1 cellular context compared by ENCODE assay signal in the genomic region with DNA sequence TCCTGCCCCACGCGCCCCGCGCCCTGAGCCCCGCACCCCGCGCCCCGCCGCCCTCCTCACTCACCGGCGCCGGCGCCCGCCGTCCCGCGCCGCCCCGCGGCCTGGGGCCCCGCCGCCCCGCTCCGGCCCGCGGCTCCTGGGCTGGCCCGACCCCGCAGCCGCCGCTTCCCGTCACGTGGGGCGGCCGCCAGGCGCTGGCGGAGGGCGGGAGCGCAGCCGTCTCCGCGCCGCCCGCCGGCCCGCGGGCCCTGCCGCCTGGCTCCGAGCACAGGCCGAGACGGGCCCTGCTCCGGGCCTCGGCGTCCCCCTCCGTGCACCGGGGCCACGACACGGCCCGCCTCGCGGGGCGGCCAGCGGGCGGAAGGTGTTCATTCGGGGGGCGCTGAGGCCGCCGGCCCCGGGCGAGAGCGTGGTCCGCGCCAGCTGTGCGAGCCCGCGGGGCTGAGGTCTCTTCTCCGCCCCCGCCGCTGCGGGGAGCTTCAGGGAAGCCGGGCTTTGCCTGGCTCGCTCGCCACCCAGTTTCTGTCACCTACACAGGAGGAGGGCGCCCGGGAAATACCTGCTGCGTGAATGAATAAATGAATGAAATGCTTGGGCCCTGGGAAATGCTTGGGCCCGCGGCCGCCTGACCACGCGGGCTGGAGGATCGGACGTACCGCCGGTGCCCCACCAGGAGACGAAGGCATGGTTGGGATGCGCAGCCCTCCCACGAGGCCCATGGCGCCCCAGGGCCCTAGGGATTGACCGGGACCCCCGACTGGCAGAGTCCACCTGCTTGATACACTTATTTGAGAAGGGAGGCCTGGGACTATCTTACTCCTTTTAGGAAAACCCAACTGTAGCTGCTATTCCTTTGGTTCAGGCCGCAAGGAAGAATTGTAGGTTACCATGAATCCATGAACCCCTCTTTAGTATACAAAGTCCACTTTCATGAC.
TF ChIP-seq lines count a peak whose summit lies in the region.

Gene TGFBRAP1, minus strand, starts transcription at position 175 of the 935 bp plus-strand sequence. CDS start 21,434 bp downstream, outside the sequence.

TF ChIP-seq in HCT116, 20 proteins besides CTCF, POLR2A, EP300 and RAD21 (continued from another document):
- no peak for TF ChIP-seq REST (IDR thresholded peaks at IDR 0.05; ENCODE audit: low read depth)
- no peak for TF ChIP-seq SRF (IDR thresholded peaks at IDR 0.05; ENCODE audit: low read depth)
- TF ChIP-seq EGR1 (IDR thresholded peaks at IDR 0.05; ENCODE audit: low read depth), result peak; percentile 71
- no peak for TF ChIP-seq CEBPB (IDR thresholded peaks at IDR 0.05; ENCODE audit: low read depth)
- TF ChIP-seq, protein P1, sequence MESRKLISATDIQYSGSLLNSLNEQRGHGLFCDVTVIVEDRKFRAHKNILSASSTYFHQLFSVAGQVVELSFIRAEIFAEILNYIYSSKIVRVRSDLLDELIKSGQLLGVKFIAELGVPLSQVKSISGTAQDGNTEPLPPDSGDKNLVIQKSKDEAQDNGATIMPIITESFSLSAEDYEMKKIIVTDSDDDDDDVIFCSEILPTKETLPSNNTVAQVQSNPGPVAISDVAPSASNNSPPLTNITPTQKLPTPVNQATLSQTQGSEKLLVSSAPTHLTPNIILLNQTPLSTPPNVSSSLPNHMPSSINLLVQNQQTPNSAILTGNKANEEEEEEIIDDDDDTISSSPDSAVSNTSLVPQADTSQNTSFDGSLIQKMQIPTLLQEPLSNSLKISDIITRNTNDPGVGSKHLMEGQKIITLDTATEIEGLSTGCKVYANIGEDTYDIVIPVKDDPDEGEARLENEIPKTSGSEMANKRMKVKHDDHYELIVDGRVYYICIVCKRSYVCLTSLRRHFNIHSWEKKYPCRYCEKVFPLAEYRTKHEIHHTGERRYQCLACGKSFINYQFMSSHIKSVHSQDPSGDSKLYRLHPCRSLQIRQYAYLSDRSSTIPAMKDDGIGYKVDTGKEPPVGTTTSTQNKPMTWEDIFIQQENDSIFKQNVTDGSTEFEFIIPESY (IDR thresholded peaks at IDR 0.05; ENCODE audit: extremely low read depth, insufficient replicate concordance, low read length), result no peak
- TF ChIP-seq, protein P2, sequence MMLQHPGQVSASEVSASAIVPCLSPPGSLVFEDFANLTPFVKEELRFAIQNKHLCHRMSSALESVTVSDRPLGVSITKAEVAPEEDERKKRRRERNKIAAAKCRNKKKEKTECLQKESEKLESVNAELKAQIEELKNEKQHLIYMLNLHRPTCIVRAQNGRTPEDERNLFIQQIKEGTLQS (IDR thresholded peaks at IDR 0.05), result no peak
- TF ChIP-seq MAX (IDR thresholded peaks at IDR 0.05), result peak; percentile 51; the same call in 1 of the 2 replicates
- TF ChIP-seq SIN3A (IDR thresholded peaks at IDR 0.05; ENCODE audit: low read depth), result peak; percentile 7; the same call in 1 of the 2 replicates
- no peak for TF ChIP-seq YY1 (IDR thresholded peaks at IDR 0.05; ENCODE audit: extremely low read depth, insufficient replicate concordance, low read depth, low read length)
- TF ChIP-seq ZNF274 (IDR thresholded peaks at IDR 0.05; ENCODE audit: low read depth, low read length), result no peak
- TF ChIP-seq FOSL1 (IDR thresholded peaks at IDR 0.05; ENCODE audit: low read depth), result no peak
- TF ChIP-seq JUND (IDR thresholded peaks at IDR 0.05), result no peak
- no peak for TF ChIP-seq ELF1 (IDR thresholded peaks at IDR 0.05; ENCODE audit: borderline replicate concordance, low read depth)
- no peak for TF ChIP-seq EZH2phosphoT487 (IDR thresholded peaks at IDR 0.05; ENCODE audit: borderline replicate concordance)
- peak; percentile 99 for TF ChIP-seq ZFX (IDR thresholded peaks at IDR 0.05)
